ENCODE assay signal across 40 cellular contexts in genomic region chr4:176291748-176292147, GRCh38. TPM values are rescaled to one million over a fixed set of nuclear protein-coding genes. Genes with fewer than 3 reads are reported as not detected.
"Had no signal": no experiment of that assay in that cellular context is flagged by ENCODE, and none has a peak within 500 bp of the region (broad histone marks: within the 10 kb centered on the region; RNA-seq: fewer than 3 reads in every experiment).

No MANE protein-coding gene starts in this region.

- H3K27ac Mint-ChIP-seq: activated CD4-positive, alpha-beta memory T cell treated with anti-CD3 and anti-CD28 coated beads for 36 hours; activated CD4-positive, alpha-beta T cell treated with anti-CD3 and anti-CD28 coated beads, Interleukin-2, amount 10 ng/mL, durations not matched to agents 24 days and 14 days; activated CD8-positive, alpha-beta T cell treated with anti-CD3 and anti-CD28 coated beads for 36 hours; activated naive CD4-positive, alpha-beta T cell treated with anti-CD3 and anti-CD28 coated beads for 36 hours; activated naive CD4-positive, alpha-beta T cell treated with anti-CD3 and anti-CD28 coated beads, Interleukin-2, amount 50 U/mL, for 72 hours; activated naive CD8-positive, alpha-beta T cell treated with anti-CD3 and anti-CD28 coated beads for 36 hours; activated T-cell treated with anti-CD3 and anti-CD28 coated beads, Interleukin-2, amount 50 U/mL, for 72 hours; activated T-helper 1 cell treated with anti-CD3 and anti-CD28 coated beads, Interleukin-12 subunit alpha, Interleukin-12 subunit beta, Interleukin-2, Interleukin-4 antibody, amounts not matched to agents 30 ng/mL and 10 ng/mL and 1 ng/mL, durations not matched to agents 14 hours and 24 hours and 36 hours; activated T-helper 17 cell treated with anti-CD3 and anti-CD28 coated beads, Interleukin-2, amount 50 U/mL, for 72 hours; T-helper 1 cell treated with Interleukin-12 subunit alpha and Interleukin-12 subunit beta and Interleukin-4 antibody, amounts not matched to agents 30 μg/mL and 1 μg/mL, for 36 hours; T-helper 2 cell treated with Interferon-gamma antibody and Interleukin-4, amounts not matched to agents 5 μg/mL and 100 μg/mL, for 36 hours; WTC11 had no signal

- H3K27me3 ChIP-seq: adrenal gland, body of pancreas, brain microvascular endothelial cell, breast epithelium had no signal

- H3K4me3 Mint-ChIP-seq: activated CD4-positive, alpha-beta memory T cell treated with anti-CD3 and anti-CD28 coated beads for 36 hours; activated CD4-positive, alpha-beta T cell treated with anti-CD3 and anti-CD28 coated beads, Interleukin-2, amount 10 ng/mL, durations not matched to agents 24 days and 14 days; activated CD8-positive, alpha-beta T cell treated with anti-CD3 and anti-CD28 coated beads for 36 hours; activated naive CD4-positive, alpha-beta T cell treated with anti-CD3 and anti-CD28 coated beads for 36 hours; activated naive CD8-positive, alpha-beta T cell treated with anti-CD3 and anti-CD28 coated beads for 36 hours; activated T-cell treated with anti-CD3 and anti-CD28 coated beads, Interleukin-2, amount 50 U/mL, for 4 hours; activated T-cell treated with anti-CD3 and anti-CD28 coated beads, Interleukin-2, amount 50 U/mL, for 72 hours; activated T-helper 1 cell treated with anti-CD3 and anti-CD28 coated beads, Interleukin-12 subunit alpha, Interleukin-12 subunit beta, Interleukin-2, Interleukin-4 antibody, amounts not matched to agents 30 ng/mL and 10 ng/mL and 1 ng/mL, durations not matched to agents 14 hours and 24 hours and 36 hours; activated T-helper 17 cell treated with anti-CD3 and anti-CD28 coated beads, Interleukin-2, amount 50 U/mL, for 72 hours; T-helper 1 cell treated with Interleukin-12 subunit alpha and Interleukin-12 subunit beta and Interleukin-4 antibody, amounts not matched to agents 30 μg/mL and 1 μg/mL, for 36 hours; T-helper 2 cell treated with Interferon-gamma antibody and Interleukin-4, amounts not matched to agents 5 μg/mL and 100 μg/mL, for 36 hours; WTC11 had no signal

- H3K4me1 ChIP-seq: adrenal gland, body of pancreas, breast epithelium had no signal

- H3K9me3 Mint-ChIP-seq: activated CD4-positive, alpha-beta memory T cell treated with anti-CD3 and anti-CD28 coated beads for 36 hours; activated CD4-positive, alpha-beta T cell treated with anti-CD3 and anti-CD28 coated beads, Interleukin-2, amount 10 ng/mL, durations not matched to agents 24 days and 14 days; activated CD8-positive, alpha-beta T cell treated with anti-CD3 and anti-CD28 coated beads for 36 hours; activated naive CD4-positive, alpha-beta T cell treated with anti-CD3 and anti-CD28 coated beads for 36 hours; activated naive CD4-positive, alpha-beta T cell treated with anti-CD3 and anti-CD28 coated beads, Interleukin-2, amount 50 U/mL, for 72 hours; activated naive CD8-positive, alpha-beta T cell treated with anti-CD3 and anti-CD28 coated beads for 36 hours; activated T-cell treated with anti-CD3 and anti-CD28 coated beads, Interleukin-2, amount 50 U/mL, for 4 hours; activated T-cell treated with anti-CD3 and anti-CD28 coated beads, Interleukin-2, amount 50 U/mL, for 72 hours; activated T-helper 1 cell treated with anti-CD3 and anti-CD28 coated beads, Interleukin-12 subunit alpha, Interleukin-12 subunit beta, Interleukin-2, Interleukin-4 antibody, amounts not matched to agents 30 ng/mL and 10 ng/mL and 1 ng/mL, durations not matched to agents 14 hours and 24 hours and 36 hours; activated T-helper 17 cell treated with anti-CD3 and anti-CD28 coated beads, Interleukin-2, amount 50 U/mL, for 72 hours; T-helper 1 cell treated with Interleukin-12 subunit alpha and Interleukin-12 subunit beta and Interleukin-4 antibody, amounts not matched to agents 30 μg/mL and 1 μg/mL, for 36 hours; T-helper 2 cell treated with Interferon-gamma antibody and Interleukin-4, amounts not matched to agents 5 μg/mL and 100 μg/mL, for 36 hours; WTC11 had no signal

- FAIRE-seq: astrocyte, TTC549 had no signal

- H3K27ac ChIP-seq: adrenal gland, body of pancreas, brain microvascular endothelial cell, breast epithelium, WERI-Rb-1 had no signal

- H3K4me1 Mint-ChIP-seq: activated CD4-positive, alpha-beta T cell treated with anti-CD3 and anti-CD28 coated beads, Interleukin-2, amount 10 ng/mL, durations not matched to agents 24 days and 14 days; activated naive CD8-positive, alpha-beta T cell treated with anti-CD3 and anti-CD28 coated beads for 36 hours; activated T-helper 17 cell treated with anti-CD3 and anti-CD28 coated beads, Interleukin-2, amount 50 U/mL, for 72 hours had no signal

- DNase-seq: activated CD4-positive, alpha-beta memory T cell treated with anti-CD3 and anti-CD28 coated beads for 36 hours; activated CD4-positive, alpha-beta T cell treated with anti-CD3 and anti-CD28 coated beads for 1 hour; activated CD4-positive, alpha-beta T cell treated with anti-CD3 and anti-CD28 coated beads for 4 hours; activated CD4-positive, alpha-beta T cell treated with anti-CD3 and anti-CD28 coated beads, Interleukin-2, amount 10 ng/mL, durations not matched to agents 24 days and 14 days; activated CD4-positive, alpha-beta T cell treated with anti-CD3 and anti-CD28 coated beads, Interleukin-2, amount 50 U/mL, for 1 hour; activated CD4-positive, alpha-beta T cell treated with anti-CD3 and anti-CD28 coated beads, Interleukin-2, amount 50 U/mL, for 4 hours; activated CD4-positive, CD25-positive, alpha-beta regulatory T cell; activated CD8-positive, alpha-beta memory T cell treated with anti-CD3 and anti-CD28 coated beads, Interleukin-2, amount 50 U/mL, for 4 hours; activated CD8-positive, alpha-beta T cell treated with anti-CD3 and anti-CD28 coated beads for 36 hours; activated effector memory CD4-positive, alpha-beta T cell treated with anti-CD3 and anti-CD28 coated beads, Interleukin-2, amount 50 U/mL, for 16 hours; activated gamma-delta T cell treated with Interleukin-2 at 50 U/mL for 16 hours; activated naive CD4-positive, alpha-beta T cell; activated naive CD4-positive, alpha-beta T cell treated with anti-CD3 and anti-CD28 coated beads for 36 hours; activated naive CD4-positive, alpha-beta T cell treated with anti-CD3 and anti-CD28 coated beads, Interleukin-2, amount 50 U/mL, for 16 hours; activated naive CD8-positive, alpha-beta T cell treated with anti-CD3 and anti-CD28 coated beads for 36 hours; activated T-cell treated with anti-CD3 and anti-CD28 coated beads for 4 hours; activated T-cell treated with anti-CD3 and anti-CD28 coated beads, Interleukin-2, amount 50 U/mL, for 1 hour; activated T-cell treated with anti-CD3 and anti-CD28 coated beads, Interleukin-2, amount 50 U/mL, for 4 hours; activated T-cell treated with anti-CD3 and anti-CD28 coated beads, Interleukin-2, amount 50 U/mL, for 72 hours; adrenal gland; amniotic stem cell; aorta; body of pancreas; brain microvascular endothelial cell; central memory CD4-positive, alpha-beta T cell; T-helper 1 cell; T-helper 2 cell; T-helper 9 cell; WERI-Rb-1 had no signal

- H3K36me3 ChIP-seq: adrenal gland, brain microvascular endothelial cell, breast epithelium, WERI-Rb-1 had no signal

- H3K27me3 Mint-ChIP-seq: activated CD4-positive, alpha-beta memory T cell treated with anti-CD3 and anti-CD28 coated beads for 36 hours; activated CD8-positive, alpha-beta T cell treated with anti-CD3 and anti-CD28 coated beads for 36 hours had no signal

- H3K9me3 ChIP-seq: adrenal gland, body of pancreas, breast epithelium had no signal

- ATAC-seq: activated CD4-positive, CD25-positive, alpha-beta regulatory T cell treated with anti-CD3 and anti-CD28 coated beads, Interleukin-2, amount 50 U/mL, for 24 hours; activated CD8-positive, alpha-beta T cell treated with anti-CD3 and anti-CD28 coated beads for 36 hours; activated naive CD4-positive, alpha-beta T cell treated with anti-CD3 and anti-CD28 coated beads, Interleukin-2, amount 50 U/mL, for 72 hours; activated T-cell treated with anti-CD3 and anti-CD28 coated beads, Interleukin-2, amount 50 U/mL, for 4 hours; activated T-cell treated with anti-CD3 and anti-CD28 coated beads, Interleukin-2, amount 50 U/mL, for 72 hours; activated T-helper 17 cell treated with anti-CD3 and anti-CD28 coated beads, Interleukin-2, amount 50 U/mL, for 72 hours; body of pancreas; WTC11 had no signal

- H3K4me3 ChIP-seq: adrenal gland, body of pancreas, breast epithelium had no signal

- H3K36me3 Mint-ChIP-seq: activated CD4-positive, alpha-beta memory T cell treated with anti-CD3 and anti-CD28 coated beads for 36 hours; activated naive CD4-positive, alpha-beta T cell treated with anti-CD3 and anti-CD28 coated beads, Interleukin-2, amount 50 U/mL, for 72 hours; activated naive CD8-positive, alpha-beta T cell treated with anti-CD3 and anti-CD28 coated beads for 36 hours; WTC11 had no signal

RNA-seq across cellular contexts. Expression of gene ASB5, which starts 22.7 kb away (rescaled TPM):
- total RNA-seq: activated CD4-positive, alpha-beta memory T cell treated with anti-CD3 and anti-CD28 coated beads for 36 hours; activated CD4-positive, alpha-beta T cell treated with anti-CD3 and anti-CD28 coated beads, Interleukin-2, amount 10 ng/mL, durations not matched to agents 24 days and 14 days; activated CD8-positive, alpha-beta memory T cell treated with anti-CD3 and anti-CD28 coated beads for 36 hours; activated CD8-positive, alpha-beta T cell treated with anti-CD3 and anti-CD28 coated beads for 36 hours; activated naive CD4-positive, alpha-beta T cell treated with anti-CD3 and anti-CD28 coated beads for 36 hours; activated naive CD4-positive, alpha-beta T cell treated with anti-CD3 and anti-CD28 coated beads, Interleukin-2, amount 50 U/mL, for 72 hours; activated naive CD8-positive, alpha-beta T cell treated with anti-CD3 and anti-CD28 coated beads for 36 hours; activated T-cell treated with anti-CD3 and anti-CD28 coated beads, Interleukin-2, amount 50 U/mL, for 4 hours; activated T-cell treated with anti-CD3 and anti-CD28 coated beads, Interleukin-2, amount 50 U/mL, for 72 hours; activated T-helper 1 cell treated with anti-CD3 and anti-CD28 coated beads, Interleukin-12 subunit alpha, Interleukin-12 subunit beta, Interleukin-2, Interleukin-4 antibody, amounts not matched to agents 30 ng/mL and 10 ng/mL and 1 ng/mL, durations not matched to agents 14 hours and 24 hours and 36 hours; activated T-helper 17 cell treated with anti-CD3 and anti-CD28 coated beads, Interleukin-2, amount 50 U/mL, for 72 hours; aorta; body of pancreas; breast epithelium; WTC11 had no signal
